In the genomic region with DNA sequence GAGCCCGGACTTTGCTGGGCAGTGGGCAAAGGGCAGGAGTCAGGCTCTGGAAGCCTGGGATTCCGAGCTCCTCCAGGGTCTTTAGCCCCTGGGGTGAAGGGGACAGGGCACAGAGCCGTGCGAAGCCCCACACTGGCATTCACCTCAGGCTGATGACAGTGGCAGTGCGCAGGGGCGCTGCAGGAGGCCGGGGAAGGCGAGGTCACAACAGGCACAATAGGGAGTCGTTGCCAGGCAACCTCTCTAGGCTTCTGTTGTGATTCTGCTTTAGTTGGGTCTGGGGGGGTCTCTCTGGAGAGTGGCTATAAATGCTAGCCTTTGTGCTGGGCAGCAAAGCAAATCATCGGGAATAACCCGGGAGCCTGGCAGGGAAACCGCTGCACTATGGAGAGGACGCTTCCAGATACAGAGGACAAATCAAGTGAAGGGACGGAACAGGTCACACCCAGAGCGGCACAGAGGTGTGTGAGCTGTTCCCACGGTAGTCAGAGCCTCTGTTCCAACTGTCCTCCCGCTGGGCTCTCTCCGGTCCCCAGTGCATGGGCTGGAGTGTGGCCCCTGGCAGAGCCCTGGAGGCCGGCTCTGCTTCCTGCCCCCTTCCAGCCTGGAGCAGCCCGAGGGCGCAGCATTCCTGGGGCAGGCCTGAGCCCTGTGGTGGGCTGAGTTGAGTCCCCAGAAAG, we compare ENCODE assay signal across 15 cellular contexts. TPM values are rescaled to one million over a fixed set of nuclear protein-coding genes. Genes with fewer than 3 reads are reported as not detected.
A peak's percentile ranks its signal among the peaks of the same experiment; 100 is the strongest.
DNase-seq lines count a peak whose midpoint lies in the region; ATAC-seq and TF ChIP-seq lines count a peak whose summit lies in the region.
"Had no signal": no experiment of that assay in that cellular context is flagged by ENCODE, and none has a peak within 500 bp of the region (broad histone marks: within the 10 kb centered on the region; RNA-seq: fewer than 3 reads in every experiment).

No MANE protein-coding gene starts in this region.

- peak; percentile 65 for DNase-seq in DMS79 treated with DMSO at 0.1 percent for 48 hours (lab: John Stamatoyannopoulos, UW)
- peak; percentile 33 for DNase-seq in NCI-H2107 (lab: John Stamatoyannopoulos, UW)
- peak; percentile 18 for DNase-seq in choroid plexus epithelial cell (ENCODE audit: low read depth)
- DNase-seq in activated CD4-positive, alpha-beta T cell treated with anti-CD3 and anti-CD28 coated beads, Interleukin-2, amount 50 U/mL, for 48 hours = no peak
- no peak for DNase-seq in GM19238 (ENCODE audit: insufficient read length, low spot score)
- DNase-seq in foreskin keratinocyte = no peak
- DNase-seq: activated CD8-positive, alpha-beta T cell treated with anti-CD3 and anti-CD28 coated beads, Interleukin-2, amount 10 ng/mL, durations not matched to agents 7 days and 5 days; activated gamma-delta T cell treated with Interleukin-2 at 50 U/mL for 16 hours; HFFc6 had no signal

- peak overlapping the region; percentile 18 for H2AFZ ChIP-seq in neural cell (ENCODE audit: low read depth, low read length)
- H2AFZ ChIP-seq: hepatocyte had no signal

- no peaks in the 10 kb centered on the region for H3K9me3 ChIP-seq in neural cell (ENCODE audit: low read length)

- no peaks in the 10 kb centered on the region for H3K27me3 ChIP-seq in neural cell (ENCODE audit: insufficient read depth, low read depth, low read length)
- no peaks in the 10 kb centered on the region for H3K27me3 ChIP-seq in foreskin keratinocyte
- H3K27me3 ChIP-seq: hepatocyte had no signal

- H3K4me1 ChIP-seq in foreskin keratinocyte = peaks cover 12% of the 10 kb centered on the region

- H3K27ac ChIP-seq in neural cell (ENCODE audit: low read length) (peak overlapping the region; percentile 81), foreskin keratinocyte (no peak overlapping the region)
- H3K27ac ChIP-seq: hepatocyte had no signal

- peak overlapping the region; percentile 28 for H3K4me2 ChIP-seq in neural cell (ENCODE audit: low read length)
- H3K4me2 ChIP-seq: hepatocyte had no signal

- peak; percentile 74 for TF ChIP-seq EP300 in neural cell (conservative IDR thresholded peaks at IDR 0.05; ENCODE audit: poor library complexity, severe bottlenecking)

- no peaks in the 10 kb centered on the region for H3K36me3 ChIP-seq in neural cell (ENCODE audit: insufficient read depth, low read length)

- TF ChIP-seq RAD21 in neural cell (conservative IDR thresholded peaks at IDR 0.05) = peak; percentile 7

- ATAC-seq in GM18909 (IDR thresholded peaks at IDR 0.05; ENCODE audit: poor library complexity, unreplicated experiment) = no peak
- ATAC-seq in foreskin keratinocyte = no peak
- ATAC-seq: activated CD8-positive, alpha-beta T cell treated with anti-CD3 and anti-CD28 coated beads, Interleukin-2, amount 10 ng/mL, durations not matched to agents 7 days and 5 days had no signal

- H4K20me1 ChIP-seq in neural cell (ENCODE audit: insufficient read depth) = no peaks in the 10 kb centered on the region

- H3K9ac ChIP-seq in neural cell (ENCODE audit: low read length) = peak overlapping the region; percentile 69

- no peaks in the 10 kb centered on the region for H3K79me2 ChIP-seq in neural cell (replicated peaks; ENCODE audit: insufficient read depth, low read length)
- H3K79me2 ChIP-seq: hepatocyte had no signal

- no peak for TF ChIP-seq CTCF in choroid plexus epithelial cell (conservative IDR thresholded peaks at IDR 0.05; ENCODE audit: low read depth, low read length)
- no peak for TF ChIP-seq CTCF in neural cell (IDR thresholded peaks at IDR 0.05; ENCODE audit: poor library complexity, severe bottlenecking)
- TF ChIP-seq CTCF in foreskin keratinocyte (conservative IDR thresholded peaks at IDR 0.05) = no peak

- no peaks in the 10 kb centered on the region for H3K9me2 ChIP-seq in neural cell (ENCODE audit: insufficient read depth, low read length)

- H3F3A ChIP-seq in neural cell (ENCODE audit: insufficient read depth, low read length, poor library complexity, severe bottlenecking) = no peaks in the 10 kb centered on the region

- H3K4me3 ChIP-seq in choroid plexus epithelial cell (ENCODE audit: low read depth, low read length) (no peak overlapping the region), neural cell (ENCODE audit: low read length) (peak overlapping the region; percentile 53)
- H3K4me3 ChIP-seq: hepatocyte had no signal

TF ChIP-seq in neural cell, 6 proteins besides CTCF, POLR2A, EP300 and RAD21:
- TF ChIP-seq EZH2 (IDR thresholded peaks at IDR 0.05; ENCODE audit: borderline replicate concordance, insufficient read depth, low read length, poor library complexity, severe bottlenecking) (no peak), MXI1 (conservative IDR thresholded peaks at IDR 0.05; ENCODE audit: poor library complexity, severe bottlenecking) (no peak), POLR2AphosphoS5 (IDR thresholded peaks at IDR 0.05) (peak; percentile 67), SMC3 (conservative IDR thresholded peaks at IDR 0.05; ENCODE audit: poor library complexity) (peak; percentile 47)
- TF ChIP-seq, protein P1, sequence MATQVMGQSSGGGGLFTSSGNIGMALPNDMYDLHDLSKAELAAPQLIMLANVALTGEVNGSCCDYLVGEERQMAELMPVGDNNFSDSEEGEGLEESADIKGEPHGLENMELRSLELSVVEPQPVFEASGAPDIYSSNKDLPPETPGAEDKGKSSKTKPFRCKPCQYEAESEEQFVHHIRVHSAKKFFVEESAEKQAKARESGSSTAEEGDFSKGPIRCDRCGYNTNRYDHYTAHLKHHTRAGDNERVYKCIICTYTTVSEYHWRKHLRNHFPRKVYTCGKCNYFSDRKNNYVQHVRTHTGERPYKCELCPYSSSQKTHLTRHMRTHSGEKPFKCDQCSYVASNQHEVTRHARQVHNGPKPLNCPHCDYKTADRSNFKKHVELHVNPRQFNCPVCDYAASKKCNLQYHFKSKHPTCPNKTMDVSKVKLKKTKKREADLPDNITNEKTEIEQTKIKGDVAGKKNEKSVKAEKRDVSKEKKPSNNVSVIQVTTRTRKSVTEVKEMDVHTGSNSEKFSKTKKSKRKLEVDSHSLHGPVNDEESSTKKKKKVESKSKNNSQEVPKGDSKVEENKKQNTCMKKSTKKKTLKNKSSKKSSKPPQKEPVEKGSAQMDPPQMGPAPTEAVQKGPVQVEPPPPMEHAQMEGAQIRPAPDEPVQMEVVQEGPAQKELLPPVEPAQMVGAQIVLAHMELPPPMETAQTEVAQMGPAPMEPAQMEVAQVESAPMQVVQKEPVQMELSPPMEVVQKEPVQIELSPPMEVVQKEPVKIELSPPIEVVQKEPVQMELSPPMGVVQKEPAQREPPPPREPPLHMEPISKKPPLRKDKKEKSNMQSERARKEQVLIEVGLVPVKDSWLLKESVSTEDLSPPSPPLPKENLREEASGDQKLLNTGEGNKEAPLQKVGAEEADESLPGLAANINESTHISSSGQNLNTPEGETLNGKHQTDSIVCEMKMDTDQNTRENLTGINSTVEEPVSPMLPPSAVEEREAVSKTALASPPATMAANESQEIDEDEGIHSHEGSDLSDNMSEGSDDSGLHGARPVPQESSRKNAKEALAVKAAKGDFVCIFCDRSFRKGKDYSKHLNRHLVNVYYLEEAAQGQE (IDR thresholded peaks at IDR 0.05; ENCODE audit: borderline replicate concordance) = peak; percentile 85

RNA-seq across cellular contexts. Expression of a gene that starts 11.7 kb away (rescaled TPM):
- polyA plus RNA-seq in neural cell (6.4 and 8.0 TPM in 2 replicates), foreskin keratinocyte (3.1 and 3.3 TPM in 2 replicates)
- 39.9 and 44.6 TPM in 2 replicates for polyA minus RNA-seq in neural cell
- 17.1 and 21.7 TPM in 2 replicates for total RNA-seq in foreskin keratinocyte

RNA-seq across cellular contexts. Expression of a gene that starts 49.2 kb away (rescaled TPM):
- polyA plus RNA-seq in neural cell (0.11 TPM in 1 of 2 replicates, not detected in the other), foreskin keratinocyte (not detected in 2 replicates)
- not detected in 2 replicates for polyA minus RNA-seq in neural cell
- not detected in 2 replicates for total RNA-seq in foreskin keratinocyte
- total RNA-seq: activated CD8-positive, alpha-beta T cell treated with anti-CD3 and anti-CD28 coated beads, Interleukin-2, amount 10 ng/mL, durations not matched to agents 7 days and 5 days; HFFc6; lung microvascular endothelial cell; posterior vena cava; RPMI7951 had no signal

Comparison
In these comparisons a context has a peak if more than half of its experiments do, and no peak if none do; other contexts are left out.
1. DNase-seq: peak in DMS79 treated with DMSO at 0.1 percent for 48 hours (single experiment), NCI-H2107 (single experiment) and choroid plexus epithelial cell (single experiment); none in activated CD4-positive, alpha-beta T cell treated with anti-CD3 and anti-CD28 coated beads, Interleukin-2, amount 50 U/mL, for 48 hours (0 of 2), GM19238 (single experiment) and foreskin keratinocyte (0 of 2).